In the genomic region with DNA sequence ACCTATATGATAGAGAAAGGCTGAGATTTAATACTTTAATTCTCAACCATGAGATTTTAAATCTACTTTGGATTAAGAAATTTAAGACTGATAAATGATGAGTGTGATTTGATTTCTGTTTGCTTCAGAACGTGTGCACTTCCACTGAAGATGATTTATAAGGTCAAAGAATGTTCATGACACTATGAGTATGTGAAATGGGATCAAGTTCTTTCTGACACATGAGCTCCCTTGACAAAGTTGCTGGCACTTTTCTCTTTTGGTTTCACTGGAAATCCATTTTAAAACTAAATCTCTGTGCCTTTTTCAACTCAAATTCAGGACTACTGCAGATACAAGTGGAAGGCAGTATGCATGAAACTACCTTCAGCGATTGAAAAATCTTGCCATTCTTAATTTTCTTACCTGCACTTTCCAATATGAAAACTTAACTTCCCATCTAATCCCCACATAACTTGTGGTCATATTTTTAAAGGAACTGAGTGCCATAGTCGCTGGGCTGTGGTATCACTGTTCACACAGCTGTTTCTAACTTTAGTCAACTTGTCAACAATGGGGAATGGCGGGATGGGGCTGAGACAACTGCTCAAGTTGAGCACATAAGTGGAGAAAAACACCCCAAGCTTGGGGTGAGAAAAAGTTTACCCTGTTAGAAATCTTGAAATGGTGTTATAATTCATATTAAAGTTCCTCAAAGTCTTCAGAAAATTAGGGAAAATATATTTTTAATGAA, we compare ENCODE assay signal across 14 cellular contexts. TPM values are rescaled to one million over a fixed set of nuclear protein-coding genes. Genes with fewer than 3 reads are reported as not detected.
DNase-seq lines count a peak whose midpoint lies in the region; ATAC-seq and TF ChIP-seq lines count a peak whose summit lies in the region.
"Had no signal": no experiment of that assay in that cellular context is flagged by ENCODE, and none has a peak within 500 bp of the region (broad histone marks: within the 10 kb centered on the region; RNA-seq: fewer than 3 reads in every experiment).

No MANE protein-coding gene starts in this region.

- H3K36me3 Mint-ChIP-seq in activated CD4-positive, alpha-beta memory T cell treated with anti-CD3 and anti-CD28 coated beads, Interleukin-2, amount 10 ng/mL, durations not matched to agents 7 days and 5 days (ENCODE audit: low read depth), result no peaks in the 10 kb centered on the region

- H3K4me1 Mint-ChIP-seq in activated CD4-positive, alpha-beta memory T cell treated with anti-CD3 and anti-CD28 coated beads, Interleukin-2, amount 10 ng/mL, durations not matched to agents 7 days and 5 days, result no peaks in the 10 kb centered on the region

- H3K36me3 ChIP-seq in psoas muscle (ENCODE audit: insufficient read depth in 1 of 2, low read depth in 1 of 2), result no peaks in the 10 kb centered on the region
- H3K36me3 ChIP-seq: BLaER1 treated with 17β-estradiol and CSF1 and Interleukin-3, amounts not matched to agents 10 nM and 100 nM had no signal

- DNase-seq in Right ventricle myocardium superior (no peak), Right ventricle myocardium inferior (ENCODE audit: missing footprints) (no peak), globus pallidus (ENCODE audit: low spot score) (peak; percentile 20), psoas muscle (peak in 1 of 2 donors; percentile 58), NCI-H510A (lab: John Stamatoyannopoulos, UW) (no peak), NCI-H2029 treated with DMSO at 0.1 percent for 48 hours (lab: John Stamatoyannopoulos, UW) (no peak)
- no peak for DNase-seq in activated CD4-positive, alpha-beta memory T cell treated with anti-CD3 and anti-CD28 coated beads, Interleukin-2, amount 10 ng/mL, durations not matched to agents 7 days and 5 days
- DNase-seq: 8988T, H7, MM.1S, NCI-H1105, NCI-H187 had no signal

- H3K27ac ChIP-seq in psoas muscle, result peak overlapping the region; percentile 86
- H3K27ac ChIP-seq: BLaER1 treated with 17β-estradiol and CSF1 and Interleukin-3, amounts not matched to agents 10 nM and 100 nM had no signal

- H3K27me3 Mint-ChIP-seq in activated CD4-positive, alpha-beta memory T cell treated with anti-CD3 and anti-CD28 coated beads, Interleukin-2, amount 10 ng/mL, durations not matched to agents 7 days and 5 days, result peaks cover 2% of the 10 kb centered on the region

- 18 to 32% (median 22%) methylated on average over 4 of the region's 4 CpGs for WGBS in psoas muscle, 3 donors

- peak overlapping the region; percentile 42 for H3K4me3 ChIP-seq in psoas muscle
- H3K4me3 ChIP-seq: BLaER1 treated with 17β-estradiol and CSF1 and Interleukin-3, amounts not matched to agents 10 nM and 100 nM had no signal

- ATAC-seq in Right ventricle myocardium superior (ENCODE audit: poor library complexity), result peak; percentile 36
- ATAC-seq in Right ventricle myocardium inferior, result no peak
- ATAC-seq in psoas muscle, result peak; percentile 74 to 76 (median 76)
- ATAC-seq in HG02642 (IDR thresholded peaks at IDR 0.05; ENCODE audit: poor library complexity, unreplicated experiment), result no peak

- POLR2A ChIA-PET in activated CD4-positive, alpha-beta memory T cell treated with anti-CD3 and anti-CD28 coated beads, Interleukin-2, amount 10 ng/mL, durations not matched to agents 7 days and 5 days (lab: Charles Lee), result no interaction called here

- no peaks in the 10 kb centered on the region for H3K9me3 Mint-ChIP-seq in activated CD4-positive, alpha-beta memory T cell treated with anti-CD3 and anti-CD28 coated beads, Interleukin-2, amount 10 ng/mL, durations not matched to agents 7 days and 5 days

- H3K27me3 ChIP-seq in psoas muscle (ENCODE audit: insufficient read depth in 3 of 3, low read length in 2 of 3), result no peaks in the 10 kb centered on the region
- H3K27me3 ChIP-seq: BLaER1 treated with 17β-estradiol and CSF1 and Interleukin-3, amounts not matched to agents 10 nM and 100 nM had no signal

- peaks cover 49% of the 10 kb centered on the region for H3K4me1 ChIP-seq in psoas muscle

- intact Hi-C loops in Right ventricle myocardium superior (cut with DNase I) (loop anchor here (10.0 kb wide), 1 partner anchor 54 kb away; a partner anchor contains a TSS), Right ventricle myocardium inferior (cut with DNase I) (no loop called here), psoas muscle (cut with DNase I) (no loop called here)

- no peak for TF ChIP-seq CTCF in psoas muscle (IDR thresholded peaks at IDR 0.05)

- H3K4me3 Mint-ChIP-seq in activated CD4-positive, alpha-beta memory T cell treated with anti-CD3 and anti-CD28 coated beads, Interleukin-2, amount 10 ng/mL, durations not matched to agents 7 days and 5 days, result no peak overlapping the region

- no peak overlapping the region for H3K27ac Mint-ChIP-seq in activated CD4-positive, alpha-beta memory T cell treated with anti-CD3 and anti-CD28 coated beads, Interleukin-2, amount 10 ng/mL, durations not matched to agents 7 days and 5 days

- CTCF ChIA-PET in activated CD4-positive, alpha-beta memory T cell treated with anti-CD3 and anti-CD28 coated beads, Interleukin-2, amount 10 ng/mL, durations not matched to agents 7 days and 5 days (lab: Charles Lee), result no interaction called here

- H3K9me3 ChIP-seq in psoas muscle, result no peaks in the 10 kb centered on the region
- H3K9me3 ChIP-seq: BLaER1 treated with 17β-estradiol and CSF1 and Interleukin-3, amounts not matched to agents 10 nM and 100 nM had no signal

RNA-seq across cellular contexts. Expression of a gene that starts 51.8 kb away (rescaled TPM):
- 3,113 TPM for total RNA-seq in Right ventricle myocardium superior
- total RNA-seq in Right ventricle myocardium inferior, result 3,032 TPM
- 1,000 to 10,000 TPM; 4,462 to 7,650 (median 6,674) TPM for total RNA-seq in psoas muscle
- polyA plus RNA-seq in psoas muscle, result 100 to 1,000 TPM; 137 to 248 (median 173) TPM
- 1 to 10 TPM; 2.1 to 2.3 TPM for total RNA-seq in activated CD4-positive, alpha-beta memory T cell treated with anti-CD3 and anti-CD28 coated beads, Interleukin-2, amount 10 ng/mL, durations not matched to agents 7 days and 5 days

Comparison
In these comparisons a context has a peak if more than half of its experiments do, and no peak if none do; other contexts are left out.
1. ATAC-seq: peak in Right ventricle myocardium superior (single experiment) and psoas muscle (4 of 4); none in Right ventricle myocardium inferior (single experiment) and HG02642 (single experiment).
2. RNA of a gene that starts 51.8 kb away (total RNA-seq): 4,462 to 7,650 TPM in psoas muscle, 3,113 TPM in Right ventricle myocardium superior (single experiment) and 3,032 TPM in Right ventricle myocardium inferior (single experiment); 2.1 to 2.3 TPM in activated CD4-positive, alpha-beta memory T cell treated with anti-CD3 and anti-CD28 coated beads, Interleukin-2, amount 10 ng/mL, durations not matched to agents 7 days and 5 days; every median in the first group is over 100 times any median in the second.